18 cellular contexts compared by ENCODE assay signal in the genomic region with DNA sequence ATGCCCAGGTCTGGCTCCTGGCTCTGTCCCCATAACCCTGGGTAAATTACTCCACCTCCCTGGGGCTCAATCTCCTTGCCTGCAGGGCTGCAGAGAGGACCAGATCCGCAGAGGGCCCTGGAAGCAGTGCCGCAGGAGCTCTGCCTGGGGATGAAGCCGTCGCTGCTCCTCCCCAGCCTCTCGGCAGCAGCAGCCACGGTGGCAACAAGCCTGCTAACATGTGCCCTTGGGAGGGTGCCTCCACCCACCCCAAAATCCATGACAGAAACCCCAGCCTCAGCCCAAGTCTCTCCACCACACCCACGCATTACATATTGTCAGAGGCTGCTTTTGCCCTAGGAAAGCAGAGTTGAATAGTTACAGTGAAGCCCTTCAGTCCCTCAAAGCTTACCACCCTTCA.
"Had no signal": no experiment of that assay in that cellular context is flagged by ENCODE, and none has a peak within 500 bp of the region (broad histone marks: within the 10 kb centered on the region; RNA-seq: fewer than 3 reads in every experiment).

No MANE protein-coding gene starts in this region.

- H3K9me3 ChIP-seq: neutrophil, psoas muscle, thoracic aorta, transverse colon had no signal

- H3K27ac Mint-ChIP-seq: immature natural killer cell had no signal

- H3K36me3 Mint-ChIP-seq: immature natural killer cell, naive B cell had no signal

- H3K36me3 ChIP-seq: gastroesophageal sphincter, neutrophil, stomach, transverse colon had no signal

- H3K9me3 Mint-ChIP-seq: immature natural killer cell, nephron had no signal

- H3K4me1 Mint-ChIP-seq: immature natural killer cell, naive B cell, nephron had no signal

- H3K4me3 Mint-ChIP-seq: immature natural killer cell, naive B cell, nephron had no signal

- H3K27me3 Mint-ChIP-seq: naive B cell had no signal

- DNase-seq: effector CD4-positive, alpha-beta T cell; immature natural killer cell; left colon; left ventricle myocardium superior; mesendoderm; naive B cell; psoas muscle; small intestine; stimulated activated CD4-positive, alpha-beta T cell treated with anti-CD3 and anti-CD28 coated beads, Interleukin-12 subunit alpha, Interleukin-12 subunit beta, amount 100 ng/mL, for 4 hours; stimulated activated naive CD4-positive, alpha-beta T cell; stomach; substantia nigra; transverse colon had no signal

- H3K27me3 ChIP-seq: gastroesophageal sphincter, neutrophil, stomach, transverse colon had no signal

- H3K4me1 ChIP-seq: gastroesophageal sphincter, psoas muscle, stomach, transverse colon had no signal

- H3K27ac ChIP-seq: coronary artery, gastroesophageal sphincter, neutrophil, psoas muscle, stomach, thoracic aorta, transverse colon had no signal

- FAIRE-seq: small intestine had no signal

- H3K4me3 ChIP-seq: coronary artery, gastroesophageal sphincter, psoas muscle, stomach, thoracic aorta, transverse colon had no signal
